Comparison of ENCODE assay signal across 18 cellular contexts in genomic region chr3:188008582-188009213, GRCh38.
DNase-seq lines count a peak whose midpoint lies in the region; ATAC-seq and TF ChIP-seq lines count a peak whose summit lies in the region.
"Had no signal": no experiment of that assay in that cellular context is flagged by ENCODE, and none has a peak within 500 bp of the region (broad histone marks: within the 10 kb centered on the region; RNA-seq: fewer than 3 reads in every experiment).

No MANE protein-coding gene starts in this region.

- peaks cover 15% of the 10 kb centered on the region for H3K4me1 Mint-ChIP-seq in T-helper 2 cell treated with Interferon-gamma antibody and Interleukin-4, amounts not matched to agents 5 μg/mL and 100 μg/mL, for 36 hours (ENCODE audit: low read depth)
- H3K4me1 Mint-ChIP-seq in dendritic cell treated with granulocyte-macrophage colony-stimulating factor and Interleukin-4, amounts not matched to agents 40 ng/mL and 50 ng/mL, for 4 days (ENCODE audit: low read depth), result peaks cover 31% of the 10 kb centered on the region

- intact Hi-C loops in mammary epithelial cell (cut with micrococcal nuclease), result no loop called here
- intact Hi-C loops in breast epithelium (cut with DNase I; ENCODE audit: low total_unique reads), result no loop called here
- intact Hi-C loops in dendritic cell treated with granulocyte-macrophage colony-stimulating factor and Interleukin-4, amounts not matched to agents 40 ng/mL and 50 ng/mL, for 4 days (cut with micrococcal nuclease), result no loop called here
- intact Hi-C loops in gastrocnemius medialis (cut with DNase I; ENCODE audit: low total_unique reads), result loop anchor here (5.0 kb wide), 2 partner anchors 151 to 259 kb away; no protein-coding TSS in a partner anchor

- no peak for TF ChIP-seq POLR2A in breast epithelium (IDR thresholded peaks at IDR 0.05)
- no peak for TF ChIP-seq POLR2A in gastrocnemius medialis (IDR thresholded peaks at IDR 0.05)
- TF ChIP-seq POLR2A in suprapubic skin (IDR thresholded peaks at IDR 0.05), result no peak

- H3K79me2 ChIP-seq in mammary epithelial cell (ENCODE audit: insufficient read depth, low read length), result no peaks in the 10 kb centered on the region

- peaks cover 10% of the 10 kb centered on the region for H3K9me3 Mint-ChIP-seq in T-helper 2 cell treated with Interferon-gamma antibody and Interleukin-4, amounts not matched to agents 5 μg/mL and 100 μg/mL, for 36 hours
- H3K9me3 Mint-ChIP-seq in dendritic cell treated with granulocyte-macrophage colony-stimulating factor and Interleukin-4, amounts not matched to agents 40 ng/mL and 50 ng/mL, for 4 days, result peaks cover 15% of the 10 kb centered on the region

- H3K27me3 ChIP-seq in mammary epithelial cell (ENCODE audit: insufficient read depth, low read length) (no peaks in the 10 kb centered on the region), breast epithelium (no peaks in the 10 kb centered on the region), gastrocnemius medialis (no peaks in the 10 kb centered on the region), suprapubic skin (no peaks in the 10 kb centered on the region)

- peaks cover 10% of the 10 kb centered on the region for H3K27me3 Mint-ChIP-seq in T-helper 2 cell treated with Interferon-gamma antibody and Interleukin-4, amounts not matched to agents 5 μg/mL and 100 μg/mL, for 36 hours (ENCODE audit: low read depth)
- H3K27me3 Mint-ChIP-seq in dendritic cell treated with granulocyte-macrophage colony-stimulating factor and Interleukin-4, amounts not matched to agents 40 ng/mL and 50 ng/mL, for 4 days, result no peaks in the 10 kb centered on the region
- H3K27me3 Mint-ChIP-seq: B cell; CD4-positive, alpha-beta memory T cell; IgD-negative memory B cell had no signal

- no peaks in the 10 kb centered on the region for H3K9me3 ChIP-seq in mammary epithelial cell (replicated peaks; ENCODE audit: insufficient read depth, low read length)
- H3K9me3 ChIP-seq in breast epithelium, result no peaks in the 10 kb centered on the region
- no peaks in the 10 kb centered on the region for H3K9me3 ChIP-seq in gastrocnemius medialis
- H3K9me3 ChIP-seq in suprapubic skin, result no peaks in the 10 kb centered on the region

- H3K4me3 ChIP-seq in mammary epithelial cell (replicated peaks in 1 of 3; ENCODE audit: insufficient read depth in 1 of 3, low read depth in 2 of 3, low read length in 3 of 3) (no peak overlapping the region), breast epithelium (no peak overlapping the region), gastrocnemius medialis (no peak overlapping the region), suprapubic skin (no peak overlapping the region)

- no peak overlapping the region for H3K4me3 Mint-ChIP-seq in T-helper 2 cell treated with Interferon-gamma antibody and Interleukin-4, amounts not matched to agents 5 μg/mL and 100 μg/mL, for 36 hours
- no peak overlapping the region for H3K4me3 Mint-ChIP-seq in dendritic cell treated with granulocyte-macrophage colony-stimulating factor and Interleukin-4, amounts not matched to agents 40 ng/mL and 50 ng/mL, for 4 days
- H3K4me3 Mint-ChIP-seq: B cell; CD4-positive, alpha-beta memory T cell had no signal

- no peak overlapping the region for H3K9ac ChIP-seq in mammary epithelial cell (ENCODE audit: insufficient read depth, low read length)

- WGBS in mammary epithelial cell (ENCODE audit: low coverage, missing lambda C conversion rate), result 90% methylated on average over 3 of the region's 3 CpGs
- WGBS in suprapubic skin, result 92% methylated on average over 3 of the region's 3 CpGs

- H3K36me3 Mint-ChIP-seq in T-helper 2 cell treated with Interferon-gamma antibody and Interleukin-4, amounts not matched to agents 5 μg/mL and 100 μg/mL, for 36 hours (ENCODE audit: low read depth), result peaks cover 4% of the 10 kb centered on the region
- H3K36me3 Mint-ChIP-seq in dendritic cell treated with granulocyte-macrophage colony-stimulating factor and Interleukin-4, amounts not matched to agents 40 ng/mL and 50 ng/mL, for 4 days (ENCODE audit: low read depth), result no peaks in the 10 kb centered on the region

- H4K20me1 ChIP-seq in mammary epithelial cell (ENCODE audit: insufficient read depth, low read length), result no peaks in the 10 kb centered on the region

- no peak for TF ChIP-seq CTCF in mammary epithelial cell (conservative IDR thresholded peaks at IDR 0.05 in 1 of 2, IDR thresholded peaks at IDR 0.05 in 1 of 2; ENCODE audit: extremely low read depth in 1 of 2, insufficient read depth in 1 of 2, low read depth in 1 of 2, low read length in 2 of 2)
- no peak for TF ChIP-seq CTCF in breast epithelium (IDR thresholded peaks at IDR 0.05)
- TF ChIP-seq CTCF in gastrocnemius medialis (IDR thresholded peaks at IDR 0.05 in 4 of 5, conservative IDR thresholded peaks at IDR 0.05 in 1 of 5), result no peak
- no peak for TF ChIP-seq CTCF in suprapubic skin (IDR thresholded peaks at IDR 0.05)

- TF ChIP-seq EP300 in suprapubic skin (IDR thresholded peaks at IDR 0.05), result no peak

- BruUV-seq in mammary epithelial cell (replicated peaks; lab: Mats Ljungman, UMichigan), result no TSS peak

- H3K27ac ChIP-seq in mammary epithelial cell (ENCODE audit: insufficient read depth, low read depth, low read length) (no peak overlapping the region), breast epithelium (no peak overlapping the region), gastrocnemius medialis (peak overlapping the region; percentile 88 to 97 (median 90)), suprapubic skin (no peak overlapping the region)
- H3K27ac ChIP-seq: 22Rv1 had no signal

- no peaks in the 10 kb centered on the region for H3K4me1 ChIP-seq in mammary epithelial cell (ENCODE audit: insufficient read depth, low read length)
- H3K4me1 ChIP-seq in breast epithelium, result no peaks in the 10 kb centered on the region
- peaks cover 9 to 18% of the 10 kb centered on the region in 2 donors for H3K4me1 ChIP-seq in gastrocnemius medialis
- peaks cover 6% of the 10 kb centered on the region for H3K4me1 ChIP-seq in suprapubic skin

- peak overlapping the region; percentile 34 for H3K27ac Mint-ChIP-seq in T-helper 2 cell treated with Interferon-gamma antibody and Interleukin-4, amounts not matched to agents 5 μg/mL and 100 μg/mL, for 36 hours
- H3K27ac Mint-ChIP-seq in dendritic cell treated with granulocyte-macrophage colony-stimulating factor and Interleukin-4, amounts not matched to agents 40 ng/mL and 50 ng/mL, for 4 days, result peak overlapping the region; percentile 14
- H3K27ac Mint-ChIP-seq: B cell, IgD-negative memory B cell had no signal

- CTCF ChIA-PET in mammary epithelial cell (lab: Charles Lee; ENCODE audit: low non-redundant PET), result no interaction called here

- dilution Hi-C loops in mammary epithelial cell (cut with HindIII; ENCODE audit: low sequenced_read_pairs), result no loop called here

- no peak overlapping the region for H3K4me2 ChIP-seq in mammary epithelial cell (ENCODE audit: insufficient read depth, low read depth, low read length)

- DNase-seq in T-helper 2 cell treated with Interferon-gamma antibody and Interleukin-4, amounts not matched to agents 5 μg/mL and 100 μg/mL, for 36 hours (ENCODE audit: low spot score), result no peak
- DNase-seq in T-helper 2 cell (no peak), mammary epithelial cell (peak; percentile 48), breast epithelium (ENCODE audit: low spot score in 2 of 2) (no peak), gastrocnemius medialis (no peak), suprapubic skin (ENCODE audit: low spot score in 2 of 2) (no peak), CD1c-positive myeloid dendritic cell (ENCODE audit: extremely low spot score) (no peak)
- DNase-seq: CD4-positive, alpha-beta memory T cell; DMS79; HCEC 1CT; NCI-H187 treated with DMSO at 0.1 percent for 48 hours; NCI-H526 treated with DMSO at 0.1 percent for 48 hours; NK-92 treated with Interleukin-12 subunit alpha and Interleukin-12 subunit beta, amount 100 ng/mL, for 24 hours; RPMI8226 had no signal

- H2AFZ ChIP-seq in mammary epithelial cell (ENCODE audit: low read depth, low read length), result no peak overlapping the region

- ATAC-seq in gastrocnemius medialis, result no peak

- H3K36me3 ChIP-seq in mammary epithelial cell (ENCODE audit: insufficient read depth, low read length) (no peaks in the 10 kb centered on the region), breast epithelium (no peaks in the 10 kb centered on the region), gastrocnemius medialis (no peaks in the 10 kb centered on the region), suprapubic skin (no peaks in the 10 kb centered on the region)

- in situ Hi-C loops in mammary epithelial cell (cut with MboI; ENCODE audit: low sequenced_read_pairs in 2 of 2), result no loop called here
- in situ Hi-C loops in gastrocnemius medialis (cut with MboI; ENCODE audit: low sequenced_read_pairs in 4 of 4), result loop anchor here in 1 of 4 donors (10.0 kb wide), 1 partner anchor 264 kb away; the partner anchor contains the start of gene BCL6

Comparison
In these comparisons a context has a peak if more than half of its experiments do, and no peak if none do; other contexts are left out.
1. H3K27ac ChIP-seq: peak in gastrocnemius medialis (4 of 4); none in mammary epithelial cell (single experiment), breast epithelium (0 of 2) and suprapubic skin (single experiment).